ENCODE assay signal across 25 cellular contexts in the genomic region with DNA sequence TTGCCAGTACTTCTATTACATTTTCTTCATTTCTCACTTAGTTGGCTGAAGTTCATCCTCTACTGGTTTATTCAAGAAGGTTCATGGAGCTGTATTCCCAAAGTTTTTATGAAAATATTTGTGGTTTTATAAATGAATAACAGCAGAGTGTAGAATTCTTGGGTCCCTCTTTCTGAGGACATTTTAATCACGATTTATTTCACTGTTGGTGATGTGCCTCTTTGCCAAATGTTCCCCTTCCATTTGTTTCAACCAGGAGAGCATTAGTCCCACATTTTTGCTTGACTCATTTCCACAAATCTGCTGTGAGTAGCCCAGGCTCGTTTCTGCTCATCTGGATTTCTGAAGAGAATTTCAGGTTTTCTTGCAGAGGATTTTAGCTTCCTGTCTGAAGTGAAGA.
"Had no signal": no experiment of that assay in that cellular context is flagged by ENCODE, and none has a peak within 500 bp of the region (broad histone marks: within the 10 kb centered on the region; RNA-seq: fewer than 3 reads in every experiment).

No MANE protein-coding gene starts in this region.

- H3K4me3 Mint-ChIP-seq: activated CD8-positive, alpha-beta memory T cell treated with anti-CD3 and anti-CD28 coated beads, Interleukin-2, amount 10 ng/mL, durations not matched to agents 7 days and 5 days; activated naive CD4-positive, alpha-beta T cell treated with anti-CD3 and anti-CD28 coated beads for 36 hours; activated naive CD8-positive, alpha-beta T cell; activated T-helper 17 cell treated with anti-CD3 and anti-CD28 coated beads, Interleukin-2, amount 50 U/mL, for 72 hours; T-helper 17 cell; WTC11 had no signal

- H3K9me3 Mint-ChIP-seq: activated naive CD4-positive, alpha-beta T cell treated with anti-CD3 and anti-CD28 coated beads for 36 hours; activated T-helper 17 cell treated with anti-CD3 and anti-CD28 coated beads, Interleukin-2, amount 50 U/mL, for 72 hours; WTC11 had no signal

- H3K4me3 ChIP-seq: colonic mucosa had no signal

- DNase-seq: activated CD4-positive, alpha-beta T cell treated with anti-CD3 and anti-CD28 coated beads for 48 hours; activated CD4-positive, alpha-beta T cell treated with anti-CD3 and anti-CD28 coated beads, Interleukin-2, amount 50 U/mL, for 4 hours; activated CD4-positive, CD25-positive, alpha-beta regulatory T cell treated with anti-CD3 and anti-CD28 coated beads, Interleukin-2, amount 50 U/mL, for 72 hours; activated CD8-positive, alpha-beta memory T cell treated with anti-CD3 and anti-CD28 coated beads, Interleukin-2, amount 10 ng/mL, durations not matched to agents 7 days and 5 days; activated gamma-delta T cell; activated naive CD4-positive, alpha-beta T cell treated with anti-CD3 and anti-CD28 coated beads for 36 hours; activated T-cell treated with anti-CD3 and anti-CD28 coated beads for 4 hours; activated T-cell treated with anti-CD3 and anti-CD28 coated beads, Interleukin-2, amount 50 U/mL, for 48 hours; amygdala; cerebellar nuclear complex; colonic mucosa; NCI-H1048; NCI-H146; NCI-H1930; NCI-H2171; NCI-H2227 treated with DMSO at 0.1 percent for 48 hours; NCI-H446 treated with DMSO at 0.1 percent for 48 hours; NCI-H524 treated with DMSO at 0.1 percent for 48 hours; NCI-H748 treated with DMSO at 0.1 percent for 48 hours; SIG-M5; T-helper 17 cell; T-helper 9 cell had no signal

- H3K27me3 Mint-ChIP-seq: activated CD8-positive, alpha-beta memory T cell treated with anti-CD3 and anti-CD28 coated beads, Interleukin-2, amount 10 ng/mL, durations not matched to agents 7 days and 5 days; activated naive CD8-positive, alpha-beta T cell; activated T-helper 17 cell treated with anti-CD3 and anti-CD28 coated beads, Interleukin-2, amount 50 U/mL, for 72 hours; T-helper 17 cell had no signal

- H3K27me3 ChIP-seq: colonic mucosa had no signal

- H3K9me3 ChIP-seq: colonic mucosa had no signal

- H3K4me1 Mint-ChIP-seq: activated CD8-positive, alpha-beta memory T cell treated with anti-CD3 and anti-CD28 coated beads, Interleukin-2, amount 10 ng/mL, durations not matched to agents 7 days and 5 days had no signal

- H3K27ac ChIP-seq: colonic mucosa had no signal

- H3K4me1 ChIP-seq: colonic mucosa had no signal

- H3K36me3 ChIP-seq: colonic mucosa had no signal

- H3K27ac Mint-ChIP-seq: activated CD8-positive, alpha-beta memory T cell treated with anti-CD3 and anti-CD28 coated beads, Interleukin-2, amount 10 ng/mL, durations not matched to agents 7 days and 5 days; activated naive CD4-positive, alpha-beta T cell treated with anti-CD3 and anti-CD28 coated beads for 36 hours; activated naive CD8-positive, alpha-beta T cell; activated T-helper 17 cell treated with anti-CD3 and anti-CD28 coated beads, Interleukin-2, amount 50 U/mL, for 72 hours; T-helper 17 cell; WTC11 had no signal
